1 cellular context compared by ENCODE assay signal in the genomic region with DNA sequence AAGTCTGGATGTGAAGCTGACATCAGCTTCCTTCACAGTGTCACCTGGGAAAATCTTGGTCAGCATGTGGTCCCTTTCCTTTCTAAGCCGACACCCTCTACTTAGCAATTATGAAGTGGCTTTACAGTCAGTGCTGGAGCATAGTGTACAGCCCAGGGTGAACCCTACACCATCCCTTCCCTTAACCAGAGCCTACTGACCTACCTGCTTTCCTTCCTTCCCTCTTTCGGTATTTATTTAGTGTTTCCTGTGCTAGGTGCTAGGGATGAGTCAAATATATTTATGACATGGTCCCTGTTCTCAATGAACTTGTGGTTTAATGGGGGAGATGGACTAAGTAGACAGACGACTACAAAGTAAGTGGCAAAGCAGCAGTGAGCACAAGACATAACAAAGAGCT.
TF ChIP-seq lines count a peak whose summit lies in the region.

No MANE protein-coding gene starts in this region.

TF ChIP-seq in SK-N-SH treated with all-trans-retinoic acid at 6 μM for 48 hours, 23 proteins besides CTCF, POLR2A, EP300 and RAD21 (continued from another document):
- TF ChIP-seq, protein P1, sequence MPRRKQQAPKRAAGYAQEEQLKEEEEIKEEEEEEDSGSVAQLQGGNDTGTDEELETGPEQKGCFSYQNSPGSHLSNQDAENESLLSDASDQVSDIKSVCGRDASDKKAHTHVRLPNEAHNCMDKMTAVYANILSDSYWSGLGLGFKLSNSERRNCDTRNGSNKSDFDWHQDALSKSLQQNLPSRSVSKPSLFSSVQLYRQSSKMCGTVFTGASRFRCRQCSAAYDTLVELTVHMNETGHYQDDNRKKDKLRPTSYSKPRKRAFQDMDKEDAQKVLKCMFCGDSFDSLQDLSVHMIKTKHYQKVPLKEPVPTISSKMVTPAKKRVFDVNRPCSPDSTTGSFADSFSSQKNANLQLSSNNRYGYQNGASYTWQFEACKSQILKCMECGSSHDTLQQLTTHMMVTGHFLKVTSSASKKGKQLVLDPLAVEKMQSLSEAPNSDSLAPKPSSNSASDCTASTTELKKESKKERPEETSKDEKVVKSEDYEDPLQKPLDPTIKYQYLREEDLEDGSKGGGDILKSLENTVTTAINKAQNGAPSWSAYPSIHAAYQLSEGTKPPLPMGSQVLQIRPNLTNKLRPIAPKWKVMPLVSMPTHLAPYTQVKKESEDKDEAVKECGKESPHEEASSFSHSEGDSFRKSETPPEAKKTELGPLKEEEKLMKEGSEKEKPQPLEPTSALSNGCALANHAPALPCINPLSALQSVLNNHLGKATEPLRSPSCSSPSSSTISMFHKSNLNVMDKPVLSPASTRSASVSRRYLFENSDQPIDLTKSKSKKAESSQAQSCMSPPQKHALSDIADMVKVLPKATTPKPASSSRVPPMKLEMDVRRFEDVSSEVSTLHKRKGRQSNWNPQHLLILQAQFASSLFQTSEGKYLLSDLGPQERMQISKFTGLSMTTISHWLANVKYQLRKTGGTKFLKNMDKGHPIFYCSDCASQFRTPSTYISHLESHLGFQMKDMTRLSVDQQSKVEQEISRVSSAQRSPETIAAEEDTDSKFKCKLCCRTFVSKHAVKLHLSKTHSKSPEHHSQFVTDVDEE (CRISPR knock-in tag; IDR thresholded peaks at IDR 0.05), result no peak
- no peak for TF ChIP-seq ZFP3 (CRISPR knock-in tag; IDR thresholded peaks at IDR 0.05)
- no peak for TF ChIP-seq ZNF565 (CRISPR knock-in tag; conservative IDR thresholded peaks at IDR 0.05; ENCODE audit: low read depth)
- no peak for TF ChIP-seq TCF4 (CRISPR knock-in tag; IDR thresholded peaks at IDR 0.05; ENCODE audit: borderline replicate concordance)
